ENCODE assay signal across 16 cellular contexts in the genomic region with DNA sequence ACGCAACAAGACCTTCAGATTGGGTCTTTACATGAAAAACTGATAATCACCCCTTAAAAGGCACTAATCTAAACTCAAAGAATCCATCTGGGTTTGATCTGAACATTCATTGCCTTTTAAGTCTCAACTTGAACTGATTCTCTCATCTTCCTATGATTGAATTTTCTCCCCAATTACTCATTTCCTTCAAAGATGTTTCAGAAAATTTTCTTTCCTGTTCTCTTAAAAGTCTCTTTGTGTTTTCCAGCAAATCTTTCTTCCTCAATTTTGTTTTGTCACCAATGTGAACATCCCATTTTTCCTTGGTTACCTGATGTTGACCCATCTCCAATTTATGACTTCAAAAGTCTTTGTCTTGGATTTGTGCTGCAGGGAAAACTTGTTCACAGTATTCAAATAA.
"Had no signal": no experiment of that assay in that cellular context is flagged by ENCODE, and none has a peak within 500 bp of the region (broad histone marks: within the 10 kb centered on the region; RNA-seq: fewer than 3 reads in every experiment).

No MANE protein-coding gene starts in this region.

- DNase-seq: caudate nucleus; cortex of kidney; effector memory CD4-positive, alpha-beta T cell; esophagus squamous epithelium; foreskin keratinocyte; head of caudate nucleus; hippocampal formation; kidney glomerular epithelial cell; mammary epithelial cell; posterior cingulate gyrus; right cardiac atrium; small intestine; stimulated activated CD4-positive, alpha-beta T cell treated with anti-CD3 and anti-CD28 coated beads, Interleukin-2, amount 100 ng/mL, for 48 hours; stimulated activated naive CD4-positive, alpha-beta T cell treated with Interleukin-2 at 50 U/mL for 16 hours; trophoblast cell had no signal

- ATAC-seq: foreskin keratinocyte; natural killer cell treated with Interleukin-12 subunit alpha and Interleukin-12 subunit beta and Interleukin-15 and Interleukin-18, amount 100 ng/mL, for 72 hours; right cardiac atrium had no signal

- H3K4me3 Mint-ChIP-seq: natural killer cell treated with Interleukin-12 subunit alpha and Interleukin-12 subunit beta and Interleukin-15 and Interleukin-18, amount 100 ng/mL, for 72 hours had no signal

- H3K36me3 Mint-ChIP-seq: natural killer cell treated with Interleukin-12 subunit alpha and Interleukin-12 subunit beta and Interleukin-15 and Interleukin-18, amount 100 ng/mL, for 72 hours had no signal

- H3K27ac Mint-ChIP-seq: natural killer cell treated with Interleukin-12 subunit alpha and Interleukin-12 subunit beta and Interleukin-15 and Interleukin-18, amount 100 ng/mL, for 72 hours had no signal

- H3K27me3 Mint-ChIP-seq: natural killer cell treated with Interleukin-12 subunit alpha and Interleukin-12 subunit beta and Interleukin-15 and Interleukin-18, amount 100 ng/mL, for 72 hours had no signal
